12 cellular contexts compared by ENCODE assay signal in genomic region chr13:110464547-110465343, GRCh38.
"Had no signal": no experiment of that assay in that cellular context is flagged by ENCODE, and none has a peak within 500 bp of the region (broad histone marks: within the 10 kb centered on the region; RNA-seq: fewer than 3 reads in every experiment).

No MANE protein-coding gene starts in this region.

- H3K4me3 Mint-ChIP-seq: activated naive CD8-positive, alpha-beta T cell treated with anti-CD3 and anti-CD28 coated beads, Interleukin-2, amount 10 ng/mL, durations not matched to agents 7 days and 5 days; activated T-cell treated with anti-CD3 and anti-CD28 coated beads, Interleukin-2, amount 50 U/mL, for 24 hours had no signal

- H3K4me3 ChIP-seq: cardiac muscle cell, heart right ventricle, left ventricle myocardium inferior, right atrium auricular region had no signal

- H3K27ac ChIP-seq: cardiac muscle cell, heart right ventricle, left ventricle myocardium inferior, right atrium auricular region had no signal

- H3K9me3 ChIP-seq: heart right ventricle, left ventricle myocardium inferior, right atrium auricular region had no signal

- H3K27me3 ChIP-seq: cardiac muscle cell, heart right ventricle, right atrium auricular region had no signal

- H3K36me3 Mint-ChIP-seq: activated naive CD8-positive, alpha-beta T cell treated with anti-CD3 and anti-CD28 coated beads, Interleukin-2, amount 10 ng/mL, durations not matched to agents 7 days and 5 days had no signal

- H3K9me3 Mint-ChIP-seq: activated naive CD8-positive, alpha-beta T cell treated with anti-CD3 and anti-CD28 coated beads, Interleukin-2, amount 10 ng/mL, durations not matched to agents 7 days and 5 days; activated T-cell treated with anti-CD3 and anti-CD28 coated beads, Interleukin-2, amount 50 U/mL, for 24 hours had no signal

- H3K27ac Mint-ChIP-seq: activated naive CD8-positive, alpha-beta T cell treated with anti-CD3 and anti-CD28 coated beads, Interleukin-2, amount 10 ng/mL, durations not matched to agents 7 days and 5 days; activated T-cell treated with anti-CD3 and anti-CD28 coated beads, Interleukin-2, amount 50 U/mL, for 24 hours had no signal

- DNase-seq: activated CD4-positive, alpha-beta T cell treated with anti-CD3 and anti-CD28 coated beads, Interleukin-2, amount 50 U/mL, for 1 hour; activated effector memory CD4-positive, alpha-beta T cell treated with anti-CD3 and anti-CD28 coated beads, Interleukin-2, amount 50 U/mL, for 16 hours; activated naive CD8-positive, alpha-beta T cell treated with anti-CD3 and anti-CD28 coated beads, Interleukin-2, amount 10 ng/mL, durations not matched to agents 7 days and 5 days; activated T-cell treated with anti-CD3 and anti-CD28 coated beads, Interleukin-2, amount 50 U/mL, for 24 hours; heart right ventricle; islet precursor cell; left ventricle myocardium inferior; mesendoderm; stimulated activated naive CD4-positive, alpha-beta T cell; T1000 had no signal

- H3K4me1 ChIP-seq: left ventricle myocardium inferior, right atrium auricular region had no signal
